In the genomic region with DNA sequence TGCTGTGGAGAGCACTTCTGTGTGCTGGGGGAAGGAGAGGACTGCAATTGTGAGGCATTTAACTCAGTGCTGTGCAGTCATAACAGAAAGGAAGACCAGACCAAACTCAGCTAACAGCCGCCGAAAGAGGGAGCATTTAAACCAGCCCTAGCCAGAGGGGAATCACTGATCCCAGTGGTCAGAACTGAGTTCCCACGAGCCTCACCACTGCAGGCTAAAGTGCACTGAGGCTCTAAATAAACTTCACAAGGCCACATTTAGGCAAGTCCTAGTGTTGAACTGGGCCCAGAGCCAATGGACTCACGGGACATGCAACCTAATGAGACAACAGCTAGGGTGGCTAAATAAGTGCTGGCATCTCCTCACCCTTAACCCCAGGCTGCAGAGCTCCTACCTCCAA, we compare ENCODE assay signal across 19 cellular contexts. TPM values are rescaled to one million over a fixed set of nuclear protein-coding genes. Genes with fewer than 3 reads are reported as not detected.
DNase-seq lines count a peak whose midpoint lies in the region; ATAC-seq and TF ChIP-seq lines count a peak whose summit lies in the region.
"Had no signal": no experiment of that assay in that cellular context is flagged by ENCODE, and none has a peak within 500 bp of the region (broad histone marks: within the 10 kb centered on the region; RNA-seq: fewer than 3 reads in every experiment).

No MANE protein-coding gene starts in this region.

- 73% methylated on average over 4 of the region's 4 CpGs for whole genome bisulfite sequencing in mesenchymal stem cell
- WGBS in suprapubic skin = 56% methylated on average over 4 of the region's 4 CpGs

- H3K4me1 ChIP-seq in mesenchymal stem cell (ENCODE audit: control insufficient read depth, insufficient read depth, low read depth, low read length) (no peaks in the 10 kb centered on the region), upper lobe of right lung (no peaks in the 10 kb centered on the region), suprapubic skin (no peaks in the 10 kb centered on the region)
- H3K4me1 ChIP-seq: HAP-1 had no signal

- H3K36me3 Mint-ChIP-seq in activated T-helper 1 cell treated with anti-CD3 and anti-CD28 coated beads, Interleukin-12 subunit alpha, Interleukin-12 subunit beta, Interleukin-2, Interleukin-4 antibody, amounts not matched to agents 30 ng/mL and 10 ng/mL and 1 ng/mL, durations not matched to agents 14 hours and 24 hours and 36 hours (ENCODE audit: low read depth) = no peaks in the 10 kb centered on the region
- H3K36me3 Mint-ChIP-seq in HFFc6 (ENCODE audit: low read depth) = no peaks in the 10 kb centered on the region
- H3K36me3 Mint-ChIP-seq: CD8-positive, alpha-beta T cell had no signal

- no peak overlapping the region for H3K4me3 Mint-ChIP-seq in activated T-helper 1 cell treated with anti-CD3 and anti-CD28 coated beads, Interleukin-12 subunit alpha, Interleukin-12 subunit beta, Interleukin-2, Interleukin-4 antibody, amounts not matched to agents 30 ng/mL and 10 ng/mL and 1 ng/mL, durations not matched to agents 14 hours and 24 hours and 36 hours
- H3K4me3 Mint-ChIP-seq in HFFc6 = no peak overlapping the region
- H3K4me3 Mint-ChIP-seq: CD8-positive, alpha-beta T cell had no signal

- no peak overlapping the region for H3K18ac ChIP-seq in mesenchymal stem cell (ENCODE audit: low read depth in 1 of 2, low read length in 2 of 2)

- no peak overlapping the region for H3K27ac Mint-ChIP-seq in activated T-helper 1 cell treated with anti-CD3 and anti-CD28 coated beads, Interleukin-12 subunit alpha, Interleukin-12 subunit beta, Interleukin-2, Interleukin-4 antibody, amounts not matched to agents 30 ng/mL and 10 ng/mL and 1 ng/mL, durations not matched to agents 14 hours and 24 hours and 36 hours
- H3K27ac Mint-ChIP-seq in HFFc6 = no peak overlapping the region
- H3K27ac Mint-ChIP-seq: CD8-positive, alpha-beta T cell had no signal

- H3K4me2 ChIP-seq in mesenchymal stem cell (ENCODE audit: low read length, poor library complexity, severe bottlenecking) = no peak overlapping the region

- no peak overlapping the region for H3K4ac ChIP-seq in mesenchymal stem cell (ENCODE audit: low read depth in 1 of 2, low read length in 2 of 2)

- TF ChIP-seq CTCF in upper lobe of right lung (IDR thresholded peaks at IDR 0.05) = no peak
- TF ChIP-seq CTCF in HFFc6 (IDR thresholded peaks at IDR 0.05) = no peak
- TF ChIP-seq CTCF in suprapubic skin (IDR thresholded peaks at IDR 0.05) = no peak

- H3K36me3 ChIP-seq in mesenchymal stem cell (ENCODE audit: control insufficient read depth in 1 of 2, insufficient read depth in 2 of 2, low read depth in 1 of 2, low read length in 2 of 2) (no peaks in the 10 kb centered on the region), upper lobe of right lung (no peaks in the 10 kb centered on the region), suprapubic skin (no peaks in the 10 kb centered on the region)
- H3K36me3 ChIP-seq: HAP-1 had no signal

- no peaks in the 10 kb centered on the region for H3K27me3 Mint-ChIP-seq in activated T-helper 1 cell treated with anti-CD3 and anti-CD28 coated beads, Interleukin-12 subunit alpha, Interleukin-12 subunit beta, Interleukin-2, Interleukin-4 antibody, amounts not matched to agents 30 ng/mL and 10 ng/mL and 1 ng/mL, durations not matched to agents 14 hours and 24 hours and 36 hours (ENCODE audit: insufficient read depth)
- no peaks in the 10 kb centered on the region for H3K27me3 Mint-ChIP-seq in HFFc6 (ENCODE audit: insufficient read depth)

- H2AFZ ChIP-seq in mesenchymal stem cell (ENCODE audit: low read depth, low read length) = peak overlapping the region; percentile 2

- H2BK12ac ChIP-seq in mesenchymal stem cell (ENCODE audit: low read length in 2 of 2) = no peak overlapping the region

- H3K9me3 ChIP-seq in mesenchymal stem cell (ENCODE audit: control insufficient read depth, low read length) (no peaks in the 10 kb centered on the region), upper lobe of right lung (peaks cover 4% of the 10 kb centered on the region), suprapubic skin (no peaks in the 10 kb centered on the region)
- H3K9me3 ChIP-seq: HAP-1 had no signal

- ATAC-seq in Right ventricle myocardium inferior (peak; percentile 68), left ventricle myocardium superior (peak; percentile 66), upper lobe of right lung (no peak)
- ATAC-seq: CD8-positive, alpha-beta T cell; K562 had no signal

- H2BK15ac ChIP-seq in mesenchymal stem cell (ENCODE audit: low read depth, poor library complexity, severe bottlenecking) = no peak overlapping the region

- H4K91ac ChIP-seq in mesenchymal stem cell (ENCODE audit: low read length) = no peak overlapping the region

- TF ChIP-seq POLR2A in suprapubic skin (IDR thresholded peaks at IDR 0.05) = no peak

- H3K14ac ChIP-seq in mesenchymal stem cell (ENCODE audit: low read length in 2 of 2) = peak overlapping the region in 1 of 2 experiments; percentile 79

- H2AK5ac ChIP-seq in mesenchymal stem cell (ENCODE audit: low read length, severe bottlenecking) = no peak overlapping the region

- H3K4me3 ChIP-seq in mesenchymal stem cell (ENCODE audit: insufficient read depth in 1 of 2, low read depth in 1 of 2, low read length in 2 of 2) = no peak overlapping the region
- H3K4me3 ChIP-seq in upper lobe of right lung = no peak overlapping the region
- no peak overlapping the region for H3K4me3 ChIP-seq in suprapubic skin
- H3K4me3 ChIP-seq: HAP-1, K562 had no signal

- no peaks in the 10 kb centered on the region for H3K9me3 Mint-ChIP-seq in activated T-helper 1 cell treated with anti-CD3 and anti-CD28 coated beads, Interleukin-12 subunit alpha, Interleukin-12 subunit beta, Interleukin-2, Interleukin-4 antibody, amounts not matched to agents 30 ng/mL and 10 ng/mL and 1 ng/mL, durations not matched to agents 14 hours and 24 hours and 36 hours
- H3K9me3 Mint-ChIP-seq in HFFc6 = no peaks in the 10 kb centered on the region

- no peak overlapping the region for H3K9ac ChIP-seq in mesenchymal stem cell (ENCODE audit: low read length)

- intact Hi-C loops in Right ventricle myocardium inferior (cut with DNase I) (no loop called here), cardiac septum (cut with DNase I) (no loop called here), left ventricle myocardium superior (cut with micrococcal nuclease) (no loop called here), upper lobe of right lung (cut with DNase I) (no loop called here)
- intact Hi-C loops in activated T-helper 1 cell treated with anti-CD3 and anti-CD28 coated beads, Interleukin-12 subunit alpha, Interleukin-12 subunit beta, Interleukin-2, Interleukin-4 antibody, amounts not matched to agents 30 ng/mL and 10 ng/mL and 1 ng/mL, durations not matched to agents 14 hours and 24 hours and 36 hours (cut with micrococcal nuclease) = no loop called here

- no peak overlapping the region for H2BK5ac ChIP-seq in mesenchymal stem cell (ENCODE audit: low read depth, low read length, poor library complexity, severe bottlenecking)

- H3K27me3 ChIP-seq in mesenchymal stem cell (ENCODE audit: control insufficient read depth in 1 of 2, insufficient read depth in 1 of 2, low read length in 2 of 2) = no peaks in the 10 kb centered on the region
- H3K27me3 ChIP-seq in upper lobe of right lung = no peaks in the 10 kb centered on the region
- H3K27me3 ChIP-seq in suprapubic skin = no peaks in the 10 kb centered on the region

- no peak for DNase-seq in Right ventricle myocardium inferior (ENCODE audit: missing footprints)
- DNase-seq in cardiac septum (ENCODE audit: low spot score) = no peak
- no peak for DNase-seq in left ventricle myocardium superior
- no peak for DNase-seq in mesenchymal stem cell
- peak; percentile 22 for DNase-seq in upper lobe of right lung
- no peak for DNase-seq in activated T-helper 1 cell treated with anti-CD3 and anti-CD28 coated beads, Interleukin-12 subunit alpha, Interleukin-12 subunit beta, Interleukin-2, Interleukin-4 antibody, amounts not matched to agents 30 ng/mL and 10 ng/mL and 1 ng/mL, durations not matched to agents 14 hours and 24 hours and 36 hours (ENCODE audit: low spot score)
- no peak for DNase-seq in HFFc6
- no peak for DNase-seq in suprapubic skin (ENCODE audit: low spot score in 2 of 2)
- DNase-seq: CD8-positive, alpha-beta T cell; DMS79 treated with DMSO at 0.1 percent for 48 hours; MV-4-11; NCI-H1417; NCI-H1930; NCI-H2171; NCI-H774 had no signal

- no peak overlapping the region for H3K23ac ChIP-seq in mesenchymal stem cell (ENCODE audit: low read length in 2 of 2)

- no peak overlapping the region for H4K8ac ChIP-seq in mesenchymal stem cell (ENCODE audit: low read length)

- H3K79me1 ChIP-seq in mesenchymal stem cell (replicated peaks; ENCODE audit: low read length, poor library complexity, severe bottlenecking) = no peaks in the 10 kb centered on the region

- H2BK120ac ChIP-seq in mesenchymal stem cell (ENCODE audit: low read depth, low read length) = no peak overlapping the region

- TF ChIP-seq EP300 in suprapubic skin (IDR thresholded peaks at IDR 0.05) = no peak

- H3K27ac ChIP-seq in mesenchymal stem cell (ENCODE audit: low read length, poor library complexity, severe bottlenecking) = no peak overlapping the region
- H3K27ac ChIP-seq in upper lobe of right lung = no peak overlapping the region
- H3K27ac ChIP-seq in suprapubic skin = no peak overlapping the region

- no peaks in the 10 kb centered on the region for H3K4me1 Mint-ChIP-seq in activated T-helper 1 cell treated with anti-CD3 and anti-CD28 coated beads, Interleukin-12 subunit alpha, Interleukin-12 subunit beta, Interleukin-2, Interleukin-4 antibody, amounts not matched to agents 30 ng/mL and 10 ng/mL and 1 ng/mL, durations not matched to agents 14 hours and 24 hours and 36 hours (ENCODE audit: low read depth)
- peaks cover 14% of the 10 kb centered on the region for H3K4me1 Mint-ChIP-seq in HFFc6 (ENCODE audit: low read depth)

RNA-seq across cellular contexts. Expression of a gene that starts 20.4 kb away (rescaled TPM):
- total RNA-seq in Right ventricle myocardium inferior = not detected
- total RNA-seq in cardiac septum = not detected
- not detected for total RNA-seq in left ventricle myocardium superior
- polyA plus RNA-seq in mesenchymal stem cell (2013, experiment 1 of 2) = not detected
- polyA plus RNA-seq in mesenchymal stem cell (2013, experiment 2 of 2) = not detected
- total RNA-seq in upper lobe of right lung = not detected
- total RNA-seq in activated T-helper 1 cell treated with anti-CD3 and anti-CD28 coated beads, Interleukin-12 subunit alpha, Interleukin-12 subunit beta, Interleukin-2, Interleukin-4 antibody, amounts not matched to agents 30 ng/mL and 10 ng/mL and 1 ng/mL, durations not matched to agents 14 hours and 24 hours and 36 hours = not detected in 2 replicates
- under 1 TPM in 1 of 6 experiments, not detected in 5; 0.10 TPM for total RNA-seq in HFFc6 (2021; fragmentation: NEBNext Ultra II Directional; extraction: Animal tissue kit (Norgen Biotek cat#: 25700))
- not detected for total RNA-seq in suprapubic skin
- total RNA-seq: CD8-positive, alpha-beta T cell; G401; K562 had no signal
- polyA plus RNA-seq: BJ, K562 had no signal
